In genomic region chr11:10735532-10736465, GRCh38 we compare ENCODE assay signal across 8 cellular contexts. TPM values are rescaled to one million over a fixed set of nuclear protein-coding genes. Genes with fewer than 3 reads are reported as not detected.
DNase-seq lines count a peak whose midpoint lies in the region; ATAC-seq and TF ChIP-seq lines count a peak whose summit lies in the region.

No MANE protein-coding gene starts in this region.

- intact Hi-C loops in PC-3 (cut with micrococcal nuclease): loop anchor here (1.0 to 10.0 kb wide), 7 partner anchors 81 to 981 kb away; no protein-coding TSS in a partner anchor

- H3K27me3 Mint-ChIP-seq in activated T-cell treated with anti-CD3 and anti-CD28 coated beads, Interleukin-2, amount 50 U/mL, for 24 hours: no peaks in the 10 kb centered on the region

- H3K36me3 ChIP-seq in PC-3 (ENCODE audit: low read depth, low read length) (no peaks in the 10 kb centered on the region), muscle layer of colon (ENCODE audit: insufficient read depth, low read length) (no peaks in the 10 kb centered on the region)

- H3K9me3 Mint-ChIP-seq in activated T-cell treated with anti-CD3 and anti-CD28 coated beads, Interleukin-2, amount 50 U/mL, for 24 hours: no peaks in the 10 kb centered on the region

- H3F3A ChIP-seq in PC-3 (ENCODE audit: low read length, unreplicated experiment): no peaks in the 10 kb centered on the region

- BruUV-seq in PC-3 (replicated peaks; lab: Mats Ljungman, UMichigan): TSS peak; percentile 55

- H3K4me1 ChIP-seq in PC-3 (ENCODE audit: insufficient read depth, low read length) (peaks cover 11% of the 10 kb centered on the region), muscle layer of colon (ENCODE audit: insufficient read depth, low read length) (peaks cover 15% of the 10 kb centered on the region)

- peak overlapping the region; percentile 74 for H2AFZ ChIP-seq in PC-3 (ENCODE audit: low read length)

- peak overlapping the region; percentile 47 for H3K4me3 Mint-ChIP-seq in activated T-cell treated with anti-CD3 and anti-CD28 coated beads, Interleukin-2, amount 50 U/mL, for 24 hours

- H3K4me3 ChIP-seq in Jurkat, Clone E6-1 (ENCODE audit: low read length): no peak overlapping the region
- H3K4me3 ChIP-seq in PC-3 (ENCODE audit: low read length) (peak overlapping the region; percentile 66), muscle layer of colon (ENCODE audit: low read depth in 1 of 2, low read length in 2 of 2) (peak overlapping the region; percentile 15 to 50)

- H4K20me1 ChIP-seq in PC-3 (ENCODE audit: low read length): no peaks in the 10 kb centered on the region

- H3K9me3 ChIP-seq in PC-3 (ENCODE audit: low read length): no peaks in the 10 kb centered on the region
- H3K9me3 ChIP-seq in muscle layer of colon (ENCODE audit: low read length): no peaks in the 10 kb centered on the region

- peak overlapping the region; percentile 85 for H3K4me2 ChIP-seq in PC-3 (ENCODE audit: low read length)

- TF ChIP-seq CTCF in PC-3 (conservative IDR thresholded peaks at IDR 0.05; ENCODE audit: low read depth, low read length): peak; percentile 97

- POLR2A ChIA-PET in PC-3 (lab: Charles Lee; ENCODE audit: unreplicated experiment): no interaction called here

- no peaks in the 10 kb centered on the region for H3K79me2 ChIP-seq in PC-3 (ENCODE audit: low read length)

- CTCF ChIA-PET in PC-3 (lab: Charles Lee): interaction anchor here (0.6 kb wide), 2 partner anchors 116 to 1210 kb away, joined by 3 to 4 read pairs; no protein-coding TSS in a partner anchor

- H3K9ac ChIP-seq in PC-3 (ENCODE audit: low read length) (peak overlapping the region; percentile 46), muscle layer of colon (ENCODE audit: low read length) (peak overlapping the region; percentile 41)

- no peaks in the 10 kb centered on the region for H3K36me3 Mint-ChIP-seq in activated T-cell treated with anti-CD3 and anti-CD28 coated beads, Interleukin-2, amount 50 U/mL, for 24 hours (ENCODE audit: low read depth)

- H3K4me1 Mint-ChIP-seq in activated T-cell treated with anti-CD3 and anti-CD28 coated beads, Interleukin-2, amount 50 U/mL, for 24 hours (ENCODE audit: low read depth): peaks cover 11% of the 10 kb centered on the region

- ATAC-seq in GM21737 (IDR thresholded peaks at IDR 0.05; ENCODE audit: unreplicated experiment): peak; percentile 97
- peak; percentile 93 for ATAC-seq in PC-3
- peak; percentile 100 for ATAC-seq in esophagus mucosa

- no peaks in the 10 kb centered on the region for H3K9me2 ChIP-seq in PC-3 (replicated peaks; ENCODE audit: low read length)

- peak overlapping the region; percentile 35 for H3K27ac Mint-ChIP-seq in activated T-cell treated with anti-CD3 and anti-CD28 coated beads, Interleukin-2, amount 50 U/mL, for 24 hours

- H3K27me3 ChIP-seq in PC-3 (ENCODE audit: low read length): no peaks in the 10 kb centered on the region
- H3K27me3 ChIP-seq in muscle layer of colon (ENCODE audit: control insufficient read depth in 1 of 2, insufficient read depth in 2 of 2, low read length in 2 of 2): no peaks in the 10 kb centered on the region

- DNase-seq in DMS53 (lab: John Stamatoyannopoulos, UW) (peak; percentile 96), PC-3 (peak; percentile 93)
- DNase-seq in Jurkat, Clone E6-1 (ENCODE audit: low read depth, low spot score): peak; percentile 76
- peak; percentile 94 for DNase-seq in activated T-cell treated with anti-CD3 and anti-CD28 coated beads, Interleukin-2, amount 50 U/mL, for 24 hours
- peak; percentile 70 to 79 for DNase-seq in stimulated activated CD8-positive, alpha-beta memory T cell treated with anti-CD3 and anti-CD28 coated beads, Interleukin-4, amount 100 ng/mL, for 4 hours (ENCODE audit: low read depth in 2 of 2, low spot score in 1 of 2)

- H3K27ac ChIP-seq in PC-3 (ENCODE audit: low read length) (peak overlapping the region; percentile 88), muscle layer of colon (ENCODE audit: low read depth, low read length) (peak overlapping the region; percentile 50)

RNA-seq across cellular contexts. Expression of gene CTR9, which starts 15.2 kb away (rescaled TPM):
- 39.4 TPM for polyA plus RNA-seq in Jurkat, Clone E6-1 (2012; ENCODE audit: insufficient read depth, insufficient read length)
- total RNA-seq in PC-3 (2014; rRNA removed): 20.0 and 21.9 TPM in 2 replicates
- total RNA-seq in esophagus mucosa: 23.4 TPM

RNA-seq across cellular contexts. Expression of gene IRAG1, which starts 42.2 kb away (rescaled TPM):
- polyA plus RNA-seq in Jurkat, Clone E6-1 (2012; ENCODE audit: insufficient read depth, insufficient read length): not detected
- total RNA-seq in PC-3 (2014; rRNA removed): 0.29 TPM in 1 of 2 replicates, not detected in the other
- total RNA-seq in esophagus mucosa: 3.2 TPM
